8 cellular contexts compared by ENCODE assay signal in genomic region chr15:49045691-49046112, GRCh38. TPM values are rescaled to one million over a fixed set of nuclear protein-coding genes. Genes with fewer than 3 reads are reported as not detected.
DNase-seq lines count a peak whose midpoint lies in the region; ATAC-seq and TF ChIP-seq lines count a peak whose summit lies in the region.

No MANE protein-coding gene starts in this region.

- peaks cover 51% of the 10 kb centered on the region for H3K79me2 ChIP-seq in mammary epithelial cell (ENCODE audit: insufficient read depth, low read length)

- H3K27me3 Mint-ChIP-seq in stimulated activated memory B cell treated with anti-CD40 and anti-IgM and Interleukin-4, amounts not matched to agents 10 μg/mL and 1 μg/mL and 100 μg/mL, for 72 hours: no peaks in the 10 kb centered on the region

- H2AFZ ChIP-seq in mammary epithelial cell (ENCODE audit: low read depth, low read length): peak overlapping the region; percentile 98

- H3K4me1 Mint-ChIP-seq in stimulated activated memory B cell treated with anti-CD40 and anti-IgM and Interleukin-4, amounts not matched to agents 10 μg/mL and 1 μg/mL and 100 μg/mL, for 72 hours: peaks cover 35% of the 10 kb centered on the region

- H3K27ac ChIP-seq in mammary epithelial cell (ENCODE audit: insufficient read depth, low read depth, low read length): peak overlapping the region; percentile 61

- 6% methylated on average over 6 of the region's 11 CpGs for WGBS in mammary epithelial cell (ENCODE audit: low coverage, missing lambda C conversion rate)

- no peak for DNase-seq in AG09309 (ENCODE audit: low read depth)
- no peak for DNase-seq in NT2/D1 (ENCODE audit: low read depth, low spot score)
- peak; percentile 46 for DNase-seq in mammary epithelial cell
- peak; percentile 35 for DNase-seq in kidney epithelial cell (ENCODE audit: low read depth)
- no peak for DNase-seq in middle frontal gyrus (ENCODE audit: extremely low spot score, low spot score)

- intact Hi-C loops in mammary epithelial cell (cut with micrococcal nuclease): loop anchor here (1.0 to 5.0 kb wide), 3 partner anchors 78 to 184 kb away; no protein-coding TSS in a partner anchor

- peak overlapping the region; percentile 99 for H3K4me3 Mint-ChIP-seq in stimulated activated memory B cell treated with anti-CD40 and anti-IgM and Interleukin-4, amounts not matched to agents 10 μg/mL and 1 μg/mL and 100 μg/mL, for 72 hours

- ATAC-seq in GM18498 (IDR thresholded peaks at IDR 0.05; ENCODE audit: unreplicated experiment) (peak; percentile 42), HG02852 (IDR thresholded peaks at IDR 0.05; ENCODE audit: unreplicated experiment) (peak; percentile 47)
- peak; percentile 70 for ATAC-seq in stimulated activated memory B cell treated with anti-CD40 and anti-IgM and Interleukin-4, amounts not matched to agents 10 μg/mL and 1 μg/mL and 100 μg/mL, for 72 hours

- H3K36me3 Mint-ChIP-seq in stimulated activated memory B cell treated with anti-CD40 and anti-IgM and Interleukin-4, amounts not matched to agents 10 μg/mL and 1 μg/mL and 100 μg/mL, for 72 hours: no peaks in the 10 kb centered on the region

- H3K9me3 Mint-ChIP-seq in stimulated activated memory B cell treated with anti-CD40 and anti-IgM and Interleukin-4, amounts not matched to agents 10 μg/mL and 1 μg/mL and 100 μg/mL, for 72 hours: no peaks in the 10 kb centered on the region

- CTCF ChIA-PET in mammary epithelial cell (lab: Charles Lee; ENCODE audit: low non-redundant PET): no interaction called here

- peak overlapping the region; percentile 95 for H3K27ac Mint-ChIP-seq in stimulated activated memory B cell treated with anti-CD40 and anti-IgM and Interleukin-4, amounts not matched to agents 10 μg/mL and 1 μg/mL and 100 μg/mL, for 72 hours

- in situ Hi-C loops in mammary epithelial cell (cut with MboI; ENCODE audit: low sequenced_read_pairs in 2 of 2): no loop called here

- peak overlapping the region; percentile 91 for H3K4me2 ChIP-seq in mammary epithelial cell (ENCODE audit: insufficient read depth, low read depth, low read length)

- H3K36me3 ChIP-seq in NT2/D1 (ENCODE audit: insufficient read depth, insufficient read length, low read length) (no peaks in the 10 kb centered on the region), mammary epithelial cell (ENCODE audit: insufficient read depth, low read length) (no peaks in the 10 kb centered on the region), kidney epithelial cell (ENCODE audit: control insufficient read depth, insufficient read depth, low read length) (no peaks in the 10 kb centered on the region)

- BruUV-seq in mammary epithelial cell (replicated peaks; lab: Mats Ljungman, UMichigan): no TSS peak

- no peaks in the 10 kb centered on the region for H3K9me3 ChIP-seq in NT2/D1 (ENCODE audit: insufficient read depth, low read length)
- no peaks in the 10 kb centered on the region for H3K9me3 ChIP-seq in mammary epithelial cell (replicated peaks; ENCODE audit: insufficient read depth, low read length)

- H3K4me1 ChIP-seq in NT2/D1 (ENCODE audit: insufficient read depth, insufficient read length) (no peaks in the 10 kb centered on the region), mammary epithelial cell (ENCODE audit: insufficient read depth, low read length) (peaks cover 2% of the 10 kb centered on the region)

- peak overlapping the region; percentile 89 for H3K9ac ChIP-seq in NT2/D1 (ENCODE audit: insufficient read length, low read depth)
- peak overlapping the region; percentile 85 for H3K9ac ChIP-seq in mammary epithelial cell (ENCODE audit: insufficient read depth, low read length)

- peak overlapping the region; percentile 93 for H3K4me3 ChIP-seq in AG09309 (ENCODE audit: control insufficient read depth, low read depth, low read length)
- H3K4me3 ChIP-seq in NT2/D1 (ENCODE audit: insufficient read length, low read depth): peak overlapping the region; percentile 91
- H3K4me3 ChIP-seq in mammary epithelial cell (replicated peaks in 1 of 3; ENCODE audit: insufficient read depth in 1 of 3, low read depth in 2 of 3, low read length in 3 of 3): peak overlapping the region; percentile 80 to 97 (median 82)
- peak overlapping the region; percentile 87 for H3K4me3 ChIP-seq in kidney epithelial cell (ENCODE audit: low read depth, low read length)

- TF ChIP-seq CTCF in AG09309 (IDR thresholded peaks at IDR 0.05; ENCODE audit: control insufficient read depth, insufficient read depth, low read depth, low read length, missing control alignments) (no peak), mammary epithelial cell (conservative IDR thresholded peaks at IDR 0.05 in 1 of 2, IDR thresholded peaks at IDR 0.05 in 1 of 2; ENCODE audit: extremely low read depth in 1 of 2, insufficient read depth in 1 of 2, low read depth in 1 of 2, low read length in 2 of 2) (no peak), kidney epithelial cell (IDR thresholded peaks at IDR 0.05; ENCODE audit: insufficient read depth, low read length, poor library complexity, severe bottlenecking) (no peak)

- H4K20me1 ChIP-seq in mammary epithelial cell (ENCODE audit: insufficient read depth, low read length): no peaks in the 10 kb centered on the region

- no peaks in the 10 kb centered on the region for H3K27me3 ChIP-seq in NT2/D1 (ENCODE audit: insufficient read depth, insufficient read length)
- H3K27me3 ChIP-seq in mammary epithelial cell (ENCODE audit: insufficient read depth, low read length): no peaks in the 10 kb centered on the region
- H3K27me3 ChIP-seq in kidney epithelial cell (ENCODE audit: control insufficient read depth, insufficient read depth, low read length): no peaks in the 10 kb centered on the region

- dilution Hi-C loops in mammary epithelial cell (cut with HindIII; ENCODE audit: low sequenced_read_pairs): loop anchor here (5.0 kb wide), 1 partner anchor 168 kb away; the partner anchor contains the start of gene EID1

RNA-seq across cellular contexts. Expression of gene SECISBP2L, which starts 0.5 kb away (rescaled TPM):
- 10 to 100 TPM; 26.2 to 30.3 TPM for total RNA-seq in mammary epithelial cell
- 6.8 TPM for polyA plus RNA-seq in mammary epithelial cell
- polyA minus RNA-seq in mammary epithelial cell: 7.8 TPM
- 20.0 and 22.4 TPM in 2 replicates for total RNA-seq in kidney epithelial cell

Comparison
In these comparisons a context has a peak if more than half of its experiments do, and no peak if none do; other contexts are left out.
1. DNase-seq: peak in mammary epithelial cell (single experiment) and kidney epithelial cell (single experiment); none in AG09309 (single experiment), NT2/D1 (single experiment) and middle frontal gyrus (single experiment).
2. Peak in every context shown above with its lines, with median percentiles within 50 percentile points of each other: H3K4me3 ChIP-seq and ATAC-seq.